ENCODE assay signal across 30 cellular contexts in genomic region chr10:124375353-124375614, GRCh38.
"Had no signal": no experiment of that assay in that cellular context is flagged by ENCODE, and none has a peak within 500 bp of the region (broad histone marks: within the 10 kb centered on the region; RNA-seq: fewer than 3 reads in every experiment).

No MANE protein-coding gene starts in this region.

- ATAC-seq: activated CD4-positive, alpha-beta T cell treated with anti-CD3 and anti-CD28 coated beads for 36 hours; activated CD4-positive, CD25-positive, alpha-beta regulatory T cell treated with anti-CD3 and anti-CD28 coated beads, Interleukin-2, amount 50 U/mL, for 24 hours; activated CD8-positive, alpha-beta T cell treated with anti-CD3 and anti-CD28 coated beads, Interleukin-2, amount 10 ng/mL, durations not matched to agents 7 days and 5 days; activated naive CD8-positive, alpha-beta T cell treated with anti-CD3 and anti-CD28 coated beads, Interleukin-2, amount 50 U/mL, for 24 hours had no signal

- H3K4me3 ChIP-seq: MG63, SJCRH30, SK-N-MC had no signal

- H3K27ac Mint-ChIP-seq: activated CD4-positive, alpha-beta T cell treated with anti-CD3 and anti-CD28 coated beads for 36 hours; activated CD4-positive, alpha-beta T cell treated with anti-CD3 and anti-CD28 coated beads, Interleukin-2, amount 10 ng/mL, durations not matched to agents 7 days and 5 days; activated CD8-positive, alpha-beta T cell treated with anti-CD3 and anti-CD28 coated beads, Interleukin-2, amount 10 ng/mL, durations not matched to agents 7 days and 5 days; activated naive CD4-positive, alpha-beta T cell treated with anti-CD3 and anti-CD28 coated beads, Interleukin-2, amount 10 ng/mL, durations not matched to agents 7 days and 5 days; activated naive CD8-positive, alpha-beta T cell; activated naive CD8-positive, alpha-beta T cell treated with anti-CD3 and anti-CD28 coated beads, Interleukin-2, amount 50 U/mL, for 24 hours; activated T-cell treated with anti-CD3 and anti-CD28 coated beads, Interleukin-2, amount 50 U/mL, for 24 hours; activated T-helper 2 cell treated with anti-CD3 and anti-CD28 coated beads, Interferon-gamma antibody, Interleukin-2, Interleukin-4, amounts not matched to agents 10 μg/mL and 5 μg/mL and 100 μg/mL, durations not matched to agents 14 hours and 24 hours and 36 hours; brain had no signal

- H3K4me1 ChIP-seq: SJCRH30 had no signal

- H3K36me3 ChIP-seq: MG63, SJCRH30 had no signal

- H3K9me3 ChIP-seq: MG63, SJCRH30 had no signal

- H3K27me3 ChIP-seq: MG63, SJCRH30 had no signal

- H3K4me3 Mint-ChIP-seq: activated CD4-positive, alpha-beta T cell treated with anti-CD3 and anti-CD28 coated beads for 36 hours; activated CD4-positive, alpha-beta T cell treated with anti-CD3 and anti-CD28 coated beads, Interleukin-2, amount 10 ng/mL, durations not matched to agents 7 days and 5 days; activated CD8-positive, alpha-beta T cell treated with anti-CD3 and anti-CD28 coated beads, Interleukin-2, amount 10 ng/mL, durations not matched to agents 7 days and 5 days; activated naive CD4-positive, alpha-beta T cell treated with anti-CD3 and anti-CD28 coated beads, Interleukin-2, amount 10 ng/mL, durations not matched to agents 7 days and 5 days; activated naive CD8-positive, alpha-beta T cell; activated naive CD8-positive, alpha-beta T cell treated with anti-CD3 and anti-CD28 coated beads, Interleukin-2, amount 50 U/mL, for 24 hours; activated T-cell treated with anti-CD3 and anti-CD28 coated beads, Interleukin-2, amount 50 U/mL, for 24 hours; brain had no signal

- H3K9me3 Mint-ChIP-seq: activated CD4-positive, alpha-beta T cell treated with anti-CD3 and anti-CD28 coated beads, Interleukin-2, amount 10 ng/mL, durations not matched to agents 7 days and 5 days; activated naive CD4-positive, alpha-beta T cell treated with anti-CD3 and anti-CD28 coated beads, Interleukin-2, amount 10 ng/mL, durations not matched to agents 7 days and 5 days; activated naive CD8-positive, alpha-beta T cell treated with anti-CD3 and anti-CD28 coated beads, Interleukin-2, amount 50 U/mL, for 24 hours; activated T-cell treated with anti-CD3 and anti-CD28 coated beads, Interleukin-2, amount 50 U/mL, for 24 hours; activated T-helper 2 cell treated with anti-CD3 and anti-CD28 coated beads, Interferon-gamma antibody, Interleukin-2, Interleukin-4, amounts not matched to agents 10 μg/mL and 5 μg/mL and 100 μg/mL, durations not matched to agents 14 hours and 24 hours and 36 hours had no signal

- H3K36me3 Mint-ChIP-seq: activated naive CD4-positive, alpha-beta T cell treated with anti-CD3 and anti-CD28 coated beads, Interleukin-2, amount 10 ng/mL, durations not matched to agents 7 days and 5 days; activated naive CD8-positive, alpha-beta T cell; brain had no signal

- DNase-seq: activated CD4-positive, alpha-beta T cell treated with anti-CD3 and anti-CD28 coated beads for 36 hours; activated CD4-positive, alpha-beta T cell treated with anti-CD3 and anti-CD28 coated beads, Interleukin-2, amount 10 ng/mL, durations not matched to agents 7 days and 5 days; activated CD4-positive, alpha-beta T cell treated with anti-CD3 and anti-CD28 coated beads, Interleukin-2, amount 50 U/mL, for 48 hours; activated CD8-positive, alpha-beta T cell treated with anti-CD3 and anti-CD28 coated beads, Interleukin-2, amount 10 ng/mL, durations not matched to agents 7 days and 5 days; activated naive CD4-positive, alpha-beta T cell treated with anti-CD3 and anti-CD28 coated beads, Interleukin-2, amount 10 ng/mL, durations not matched to agents 7 days and 5 days; activated naive CD8-positive, alpha-beta T cell treated with anti-CD3 and anti-CD28 coated beads, Interleukin-2, amount 50 U/mL, for 24 hours; activated T-cell treated with anti-CD3 and anti-CD28 coated beads, Interleukin-2, amount 50 U/mL, for 24 hours; anterior cingulate cortex; cerebellar nuclear complex; Kasumi-1; MG63; NCI-H1048; NCI-H1105 treated with DMSO at 0.1 percent for 48 hours; NCI-H1436; NCI-H187; NCI-H2029 treated with DMSO at 0.1 percent for 48 hours; NCI-H2107; NCI-H2171; NCI-H510A; NCI-H526; NCI-H748 treated with DMSO at 0.1 percent for 48 hours; NK-92 treated with Interleukin-12 subunit alpha and Interleukin-12 subunit beta, amount 100 ng/mL, for 24 hours; SHP77; SJCRH30; T1000 had no signal

- H3K27ac ChIP-seq: SJCRH30, SK-N-MC had no signal

- H3K4me1 Mint-ChIP-seq: activated CD4-positive, alpha-beta T cell treated with anti-CD3 and anti-CD28 coated beads for 36 hours; activated CD4-positive, alpha-beta T cell treated with anti-CD3 and anti-CD28 coated beads, Interleukin-2, amount 10 ng/mL, durations not matched to agents 7 days and 5 days; activated naive CD4-positive, alpha-beta T cell treated with anti-CD3 and anti-CD28 coated beads, Interleukin-2, amount 10 ng/mL, durations not matched to agents 7 days and 5 days; activated naive CD8-positive, alpha-beta T cell treated with anti-CD3 and anti-CD28 coated beads, Interleukin-2, amount 50 U/mL, for 24 hours had no signal
